26 cellular contexts compared by ENCODE assay signal in the genomic region with DNA sequence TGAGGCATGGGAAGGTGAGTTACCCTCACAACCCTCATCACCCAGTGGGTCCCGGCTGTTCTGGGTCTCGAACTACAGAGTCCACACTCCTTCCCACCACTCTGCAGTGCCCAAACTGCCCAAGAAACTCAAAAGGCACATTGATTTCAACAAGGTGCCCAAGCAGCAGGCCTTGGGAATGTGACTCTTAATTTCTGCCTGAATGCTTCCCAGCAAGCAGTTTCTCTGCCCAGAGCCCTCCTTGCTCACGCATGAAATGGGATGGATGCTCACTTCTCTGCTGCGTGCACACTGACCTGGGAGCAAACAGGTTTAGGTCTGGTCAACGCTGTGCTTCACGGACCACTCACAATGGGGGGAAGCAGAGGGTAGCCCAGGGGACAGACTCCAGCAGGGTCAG.
"Had no signal": no experiment of that assay in that cellular context is flagged by ENCODE, and none has a peak within 500 bp of the region (broad histone marks: within the 10 kb centered on the region; RNA-seq: fewer than 3 reads in every experiment).

No MANE protein-coding gene starts in this region.

- ATAC-seq: heart right ventricle; left colon; left ventricle myocardium superior; lower lobe of right lung; natural killer cell; right lobe of liver; stimulated activated naive B cell treated with anti-CD40 and anti-IgM and Interleukin-4, amounts not matched to agents 10 μg/mL and 1 μg/mL and 100 μg/mL, for 72 hours; upper lobe of right lung had no signal

- H3K27me3 Mint-ChIP-seq: dendritic cell treated with granulocyte-macrophage colony-stimulating factor and Interleukin-4, amounts not matched to agents 40 ng/mL and 50 ng/mL, for 4 days; stimulated activated naive CD8-positive, alpha-beta T cell treated with anti-CD3 and anti-CD28 coated beads, Interleukin-15, Interleukin-2, amounts not matched to agents 100 ng/mL and 50 ng/mL, for 24 hours had no signal

- H3K27ac ChIP-seq: colonic mucosa, esophagus muscularis mucosa, heart right ventricle, lower lobe of right lung, ovary, thoracic aorta, tibial nerve, upper lobe of right lung, vagina had no signal

- H3K4me3 ChIP-seq: colonic mucosa, esophagus muscularis mucosa, heart right ventricle, lower lobe of right lung, ovary, right lobe of liver, thoracic aorta, tibial nerve, upper lobe of right lung, vagina had no signal

- H3K4me1 ChIP-seq: colonic mucosa had no signal

- H3K9me3 Mint-ChIP-seq: dendritic cell treated with granulocyte-macrophage colony-stimulating factor and Interleukin-4, amounts not matched to agents 40 ng/mL and 50 ng/mL, for 4 days; natural killer cell; neural crest cell; stimulated activated naive B cell treated with anti-CD40 and anti-IgM and Interleukin-4, amounts not matched to agents 10 μg/mL and 1 μg/mL and 100 μg/mL, for 72 hours; stimulated activated naive CD8-positive, alpha-beta T cell treated with anti-CD3 and anti-CD28 coated beads, Interleukin-15, Interleukin-2, amounts not matched to agents 100 ng/mL and 50 ng/mL, for 24 hours had no signal

- H3K27ac Mint-ChIP-seq: dendritic cell treated with granulocyte-macrophage colony-stimulating factor and Interleukin-4, amounts not matched to agents 40 ng/mL and 50 ng/mL, for 4 days; natural killer cell; stimulated activated naive B cell treated with anti-CD40 and anti-IgM and Interleukin-4, amounts not matched to agents 10 μg/mL and 1 μg/mL and 100 μg/mL, for 72 hours; stimulated activated naive CD8-positive, alpha-beta T cell treated with anti-CD3 and anti-CD28 coated beads, Interleukin-15, Interleukin-2, amounts not matched to agents 100 ng/mL and 50 ng/mL, for 24 hours had no signal

- H3K36me3 Mint-ChIP-seq: natural killer cell; stimulated activated naive B cell treated with anti-CD40 and anti-IgM and Interleukin-4, amounts not matched to agents 10 μg/mL and 1 μg/mL and 100 μg/mL, for 72 hours had no signal

- H3K4me3 Mint-ChIP-seq: dendritic cell treated with granulocyte-macrophage colony-stimulating factor and Interleukin-4, amounts not matched to agents 40 ng/mL and 50 ng/mL, for 4 days; natural killer cell; neural crest cell; stimulated activated naive B cell treated with anti-CD40 and anti-IgM and Interleukin-4, amounts not matched to agents 10 μg/mL and 1 μg/mL and 100 μg/mL, for 72 hours; stimulated activated naive CD8-positive, alpha-beta T cell treated with anti-CD3 and anti-CD28 coated beads, Interleukin-15, Interleukin-2, amounts not matched to agents 100 ng/mL and 50 ng/mL, for 24 hours had no signal

- H3K9me3 ChIP-seq: colonic mucosa, esophagus muscularis mucosa, heart right ventricle, lower lobe of right lung, ovary, right lobe of liver, thoracic aorta, tibial nerve, upper lobe of right lung, vagina had no signal

- H3K4me1 Mint-ChIP-seq: natural killer cell; stimulated activated naive B cell treated with anti-CD40 and anti-IgM and Interleukin-4, amounts not matched to agents 10 μg/mL and 1 μg/mL and 100 μg/mL, for 72 hours had no signal

- DNase-seq: colonic mucosa; effector CD8-positive, alpha-beta T cell; foreskin melanocyte; glutamatergic neuron; heart right ventricle; hippocampal formation; kidney glomerular epithelial cell; left colon; left ventricle myocardium superior; lower lobe of right lung; natural killer cell; nucleus accumbens; ovary; right lobe of liver; small intestine; stimulated activated CD4-positive, alpha-beta T cell treated with anti-CD3 and anti-CD28 coated beads, Interleukin-15, amount 100 ng/mL, for 24 hours; stimulated activated CD4-positive, alpha-beta T cell treated with anti-CD3 and anti-CD28 coated beads, Interleukin-2, amount 100 ng/mL, for 48 hours; stimulated activated naive B cell treated with anti-CD40 and anti-IgM and Interleukin-4, amounts not matched to agents 10 μg/mL and 1 μg/mL and 100 μg/mL, for 72 hours; upper lobe of right lung had no signal

- H3K36me3 ChIP-seq: colonic mucosa, ovary, thoracic aorta, vagina had no signal

- H3K27me3 ChIP-seq: colonic mucosa, esophagus muscularis mucosa, heart right ventricle, ovary, right lobe of liver, tibial nerve, upper lobe of right lung, vagina had no signal
